In the genomic region with DNA sequence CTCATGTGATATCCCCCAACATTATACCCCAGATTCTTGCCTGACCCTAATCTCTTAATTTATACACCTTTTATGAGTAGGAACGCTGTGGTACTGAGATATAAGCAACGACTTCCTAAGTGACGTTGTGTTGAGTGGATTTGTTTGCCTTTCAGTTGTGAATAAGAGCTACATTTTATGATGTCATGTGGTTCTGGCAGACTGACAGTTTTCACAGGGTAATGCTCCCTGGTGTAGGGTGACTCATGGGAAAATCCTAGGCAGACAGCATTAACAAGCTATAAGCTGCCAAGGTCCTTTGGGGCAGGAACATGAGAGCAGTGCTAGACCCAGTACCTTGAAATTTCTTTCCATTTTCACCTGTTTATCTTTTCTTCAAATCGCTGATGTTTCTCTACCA, we compare ENCODE assay signal across 1 cellular context.
TF ChIP-seq lines count a peak whose summit lies in the region.

No MANE protein-coding gene starts in this region.

TF ChIP-seq in HepG2, 621 proteins besides CTCF, POLR2A, EP300 and RAD21:
- TF ChIP-seq, protein P1, sequence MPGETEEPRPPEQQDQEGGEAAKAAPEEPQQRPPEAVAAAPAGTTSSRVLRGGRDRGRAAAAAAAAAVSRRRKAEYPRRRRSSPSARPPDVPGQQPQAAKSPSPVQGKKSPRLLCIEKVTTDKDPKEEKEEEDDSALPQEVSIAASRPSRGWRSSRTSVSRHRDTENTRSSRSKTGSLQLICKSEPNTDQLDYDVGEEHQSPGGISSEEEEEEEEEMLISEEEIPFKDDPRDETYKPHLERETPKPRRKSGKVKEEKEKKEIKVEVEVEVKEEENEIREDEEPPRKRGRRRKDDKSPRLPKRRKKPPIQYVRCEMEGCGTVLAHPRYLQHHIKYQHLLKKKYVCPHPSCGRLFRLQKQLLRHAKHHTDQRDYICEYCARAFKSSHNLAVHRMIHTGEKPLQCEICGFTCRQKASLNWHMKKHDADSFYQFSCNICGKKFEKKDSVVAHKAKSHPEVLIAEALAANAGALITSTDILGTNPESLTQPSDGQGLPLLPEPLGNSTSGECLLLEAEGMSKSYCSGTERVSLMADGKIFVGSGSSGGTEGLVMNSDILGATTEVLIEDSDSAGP (CRISPR knock-in tag; IDR thresholded peaks at IDR 0.05; ENCODE audit: borderline replicate concordance) = no peak
- TF ChIP-seq ZNF749 (CRISPR knock-in tag; IDR thresholded peaks at IDR 0.05; ENCODE audit: borderline replicate concordance) (no peak), ZBTB21 (CRISPR knock-in tag; IDR thresholded peaks at IDR 0.05) (peak; percentile 42; the same call in 1 of the 2 replicates), SMYD3 (CRISPR knock-in tag; IDR thresholded peaks at IDR 0.05) (no peak), ZNF33A (CRISPR knock-in tag; IDR thresholded peaks at IDR 0.05; ENCODE audit: borderline replicate concordance) (no peak), ZNF441 (CRISPR knock-in tag; IDR thresholded peaks at IDR 0.05; ENCODE audit: borderline replicate concordance) (no peak), ZNF674 (CRISPR knock-in tag; IDR thresholded peaks at IDR 0.05; ENCODE audit: low read depth) (no peak), SRY (CRISPR knock-in tag; IDR thresholded peaks at IDR 0.05) (no peak), ZNF7 (CRISPR knock-in tag; IDR thresholded peaks at IDR 0.05) (no peak), KDM6A (CRISPR knock-in tag; IDR thresholded peaks at IDR 0.05; ENCODE audit: low read depth) (no peak), SRF (IDR thresholded peaks at IDR 0.05; ENCODE audit: low read depth, low read length) (no peak), FOSL2 (CRISPR knock-in tag; IDR thresholded peaks at IDR 0.05) (0 out of 2 replicates have a peak, but pooled peaks have one; percentile 6), ZBTB42 (CRISPR knock-in tag; IDR thresholded peaks at IDR 0.05) (no peak), KLF16 (CRISPR knock-in tag; IDR thresholded peaks at IDR 0.05) (no peak), PLRG1 (conservative IDR thresholded peaks at IDR 0.05) (no peak), RORA (CRISPR knock-in tag; IDR thresholded peaks at IDR 0.05) (no peak), EEA1 (CRISPR knock-in tag; IDR thresholded peaks at IDR 0.05; ENCODE audit: borderline replicate concordance) (no peak), IKZF1 (IDR thresholded peaks at IDR 0.05) (no peak), CREB1 (IDR thresholded peaks at IDR 0.05) (peak; percentile 34; the same call in 1 of the 2 replicates), CREB1 (CRISPR knock-in tag; IDR thresholded peaks at IDR 0.05) (no peak), RARA (CRISPR knock-in tag; IDR thresholded peaks at IDR 0.05) (no peak)
- TF ChIP-seq, protein P2, sequence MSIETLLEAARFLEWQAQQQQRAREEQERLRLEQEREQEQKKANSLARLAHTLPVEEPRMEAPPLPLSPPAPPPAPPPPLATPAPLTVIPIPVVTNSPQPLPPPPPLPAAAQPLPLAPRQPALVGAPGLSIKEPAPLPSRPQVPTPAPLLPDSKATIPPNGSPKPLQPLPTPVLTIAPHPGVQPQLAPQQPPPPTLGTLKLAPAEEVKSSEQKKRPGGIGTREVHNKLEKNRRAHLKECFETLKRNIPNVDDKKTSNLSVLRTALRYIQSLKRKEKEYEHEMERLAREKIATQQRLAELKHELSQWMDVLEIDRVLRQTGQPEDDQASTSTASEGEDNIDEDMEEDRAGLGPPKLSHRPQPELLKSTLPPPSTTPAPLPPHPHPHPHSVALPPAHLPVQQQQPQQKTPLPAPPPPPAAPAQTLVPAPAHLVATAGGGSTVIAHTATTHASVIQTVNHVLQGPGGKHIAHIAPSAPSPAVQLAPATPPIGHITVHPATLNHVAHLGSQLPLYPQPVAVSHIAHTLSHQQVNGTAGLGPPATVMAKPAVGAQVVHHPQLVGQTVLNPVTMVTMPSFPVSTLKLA (IDR thresholded peaks at IDR 0.05) = no peak
- TF ChIP-seq, protein P3, sequence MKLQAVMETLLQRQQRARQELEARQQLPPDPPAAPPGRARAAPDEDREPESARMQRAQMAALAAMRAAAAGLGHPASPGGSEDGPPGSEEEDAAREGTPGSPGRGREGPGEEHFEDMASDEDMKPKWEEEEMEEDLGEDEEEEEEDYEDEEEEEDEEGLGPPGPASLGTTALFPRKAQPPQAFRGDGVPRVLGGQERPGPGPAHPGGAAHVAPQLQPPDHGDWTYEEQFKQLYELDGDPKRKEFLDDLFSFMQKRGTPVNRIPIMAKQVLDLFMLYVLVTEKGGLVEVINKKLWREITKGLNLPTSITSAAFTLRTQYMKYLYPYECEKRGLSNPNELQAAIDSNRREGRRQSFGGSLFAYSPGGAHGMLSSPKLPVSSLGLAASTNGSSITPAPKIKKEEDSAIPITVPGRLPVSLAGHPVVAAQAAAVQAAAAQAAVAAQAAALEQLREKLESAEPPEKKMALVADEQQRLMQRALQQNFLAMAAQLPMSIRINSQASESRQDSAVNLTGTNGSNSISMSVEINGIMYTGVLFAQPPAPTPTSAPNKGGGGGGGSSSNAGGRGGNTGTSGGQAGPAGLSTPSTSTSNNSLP (IDR thresholded peaks at IDR 0.05; ENCODE audit: low read depth, low read length) = no peak
- TF ChIP-seq, protein P4, sequence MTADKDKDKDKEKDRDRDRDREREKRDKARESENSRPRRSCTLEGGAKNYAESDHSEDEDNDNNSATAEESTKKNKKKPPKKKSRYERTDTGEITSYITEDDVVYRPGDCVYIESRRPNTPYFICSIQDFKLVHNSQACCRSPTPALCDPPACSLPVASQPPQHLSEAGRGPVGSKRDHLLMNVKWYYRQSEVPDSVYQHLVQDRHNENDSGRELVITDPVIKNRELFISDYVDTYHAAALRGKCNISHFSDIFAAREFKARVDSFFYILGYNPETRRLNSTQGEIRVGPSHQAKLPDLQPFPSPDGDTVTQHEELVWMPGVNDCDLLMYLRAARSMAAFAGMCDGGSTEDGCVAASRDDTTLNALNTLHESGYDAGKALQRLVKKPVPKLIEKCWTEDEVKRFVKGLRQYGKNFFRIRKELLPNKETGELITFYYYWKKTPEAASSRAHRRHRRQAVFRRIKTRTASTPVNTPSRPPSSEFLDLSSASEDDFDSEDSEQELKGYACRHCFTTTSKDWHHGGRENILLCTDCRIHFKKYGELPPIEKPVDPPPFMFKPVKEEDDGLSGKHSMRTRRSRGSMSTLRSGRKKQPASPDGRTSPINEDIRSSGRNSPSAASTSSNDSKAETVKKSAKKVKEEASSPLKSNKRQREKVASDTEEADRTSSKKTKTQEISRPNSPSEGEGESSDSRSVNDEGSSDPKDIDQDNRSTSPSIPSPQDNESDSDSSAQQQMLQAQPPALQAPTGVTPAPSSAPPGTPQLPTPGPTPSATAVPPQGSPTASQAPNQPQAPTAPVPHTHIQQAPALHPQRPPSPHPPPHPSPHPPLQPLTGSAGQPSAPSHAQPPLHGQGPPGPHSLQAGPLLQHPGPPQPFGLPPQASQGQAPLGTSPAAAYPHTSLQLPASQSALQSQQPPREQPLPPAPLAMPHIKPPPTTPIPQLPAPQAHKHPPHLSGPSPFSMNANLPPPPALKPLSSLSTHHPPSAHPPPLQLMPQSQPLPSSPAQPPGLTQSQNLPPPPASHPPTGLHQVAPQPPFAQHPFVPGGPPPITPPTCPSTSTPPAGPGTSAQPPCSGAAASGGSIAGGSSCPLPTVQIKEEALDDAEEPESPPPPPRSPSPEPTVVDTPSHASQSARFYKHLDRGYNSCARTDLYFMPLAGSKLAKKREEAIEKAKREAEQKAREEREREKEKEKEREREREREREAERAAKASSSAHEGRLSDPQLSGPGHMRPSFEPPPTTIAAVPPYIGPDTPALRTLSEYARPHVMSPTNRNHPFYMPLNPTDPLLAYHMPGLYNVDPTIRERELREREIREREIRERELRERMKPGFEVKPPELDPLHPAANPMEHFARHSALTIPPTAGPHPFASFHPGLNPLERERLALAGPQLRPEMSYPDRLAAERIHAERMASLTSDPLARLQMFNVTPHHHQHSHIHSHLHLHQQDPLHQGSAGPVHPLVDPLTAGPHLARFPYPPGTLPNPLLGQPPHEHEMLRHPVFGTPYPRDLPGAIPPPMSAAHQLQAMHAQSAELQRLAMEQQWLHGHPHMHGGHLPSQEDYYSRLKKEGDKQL (CRISPR knock-in tag; IDR thresholded peaks at IDR 0.05; ENCODE audit: low read depth) = no peak
- TF ChIP-seq, protein P5, sequence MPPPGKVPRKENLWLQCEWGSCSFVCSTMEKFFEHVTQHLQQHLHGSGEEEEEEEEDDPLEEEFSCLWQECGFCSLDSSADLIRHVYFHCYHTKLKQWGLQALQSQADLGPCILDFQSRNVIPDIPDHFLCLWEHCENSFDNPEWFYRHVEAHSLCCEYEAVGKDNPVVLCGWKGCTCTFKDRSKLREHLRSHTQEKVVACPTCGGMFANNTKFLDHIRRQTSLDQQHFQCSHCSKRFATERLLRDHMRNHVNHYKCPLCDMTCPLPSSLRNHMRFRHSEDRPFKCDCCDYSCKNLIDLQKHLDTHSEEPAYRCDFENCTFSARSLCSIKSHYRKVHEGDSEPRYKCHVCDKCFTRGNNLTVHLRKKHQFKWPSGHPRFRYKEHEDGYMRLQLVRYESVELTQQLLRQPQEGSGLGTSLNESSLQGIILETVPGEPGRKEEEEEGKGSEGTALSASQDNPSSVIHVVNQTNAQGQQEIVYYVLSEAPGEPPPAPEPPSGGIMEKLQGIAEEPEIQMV (CRISPR knock-in tag; IDR thresholded peaks at IDR 0.05; ENCODE audit: low read depth) = no peak
